In the genomic region with DNA sequence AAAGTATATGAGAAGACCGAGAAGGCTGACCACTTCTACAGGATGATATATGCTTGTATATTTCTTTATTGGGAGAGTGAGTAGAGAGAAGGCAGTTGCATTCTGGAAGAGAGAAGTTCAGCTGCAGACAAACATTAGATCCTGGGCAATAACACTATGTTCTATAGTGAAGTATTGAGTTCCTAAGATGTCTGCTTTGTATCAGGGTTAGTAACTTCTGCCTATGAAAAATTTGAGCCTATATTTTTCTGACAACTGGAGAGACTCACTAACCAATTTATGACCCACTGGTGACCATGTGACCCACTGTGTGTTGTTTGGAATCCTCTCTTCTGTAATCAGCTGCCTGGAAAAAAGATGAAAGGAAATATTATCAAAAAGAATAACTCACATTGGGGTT, we compare ENCODE assay signal across 17 cellular contexts. TPM values are rescaled to one million over a fixed set of nuclear protein-coding genes. Genes with fewer than 3 reads are reported as not detected.
A peak's percentile ranks its signal among the peaks of the same experiment; 100 is the strongest.
DNase-seq lines count a peak whose midpoint lies in the region; ATAC-seq and TF ChIP-seq lines count a peak whose summit lies in the region.
"Had no signal": no experiment of that assay in that cellular context is flagged by ENCODE, and none has a peak within 500 bp of the region (broad histone marks: within the 10 kb centered on the region; RNA-seq: fewer than 3 reads in every experiment).

No MANE protein-coding gene starts in this region.

- H3K4me2 ChIP-seq in SK-N-SH (no peak overlapping the region), mammary epithelial cell (ENCODE audit: insufficient read depth, low read depth, low read length) (no peak overlapping the region)
- H3K4me2 ChIP-seq: BLaER1 treated with 17β-estradiol and CSF1 and Interleukin-3, amounts not matched to agents 10 nM and 100 nM had no signal

- H3K4me3 Mint-ChIP-seq in activated T-helper 1 cell treated with anti-CD3 and anti-CD28 coated beads, Interleukin-12 subunit alpha, Interleukin-12 subunit beta, Interleukin-2, Interleukin-4 antibody, amounts not matched to agents 30 ng/mL and 10 ng/mL and 1 ng/mL, durations not matched to agents 14 hours and 24 hours and 36 hours = no peak overlapping the region
- no peak overlapping the region for H3K4me3 Mint-ChIP-seq in mesothelial cell of epicardium
- no peak overlapping the region for H3K4me3 Mint-ChIP-seq in stimulated activated effector memory CD8-positive, alpha-beta T cell treated with anti-CD3 and anti-CD28 coated beads, Interleukin-12 subunit alpha, Interleukin-12 subunit beta, amount 100 ng/mL, for 72 hours
- H3K4me3 Mint-ChIP-seq: B cell; CD8-positive, alpha-beta T cell; H9 had no signal

- H3K9ac ChIP-seq in SK-N-SH (no peak overlapping the region), mammary epithelial cell (ENCODE audit: insufficient read depth, low read length) (no peak overlapping the region)
- H3K9ac ChIP-seq: BLaER1 treated with 17β-estradiol and CSF1 and Interleukin-3, amounts not matched to agents 10 nM and 100 nM had no signal

- dilution Hi-C loops in mammary epithelial cell (cut with HindIII; ENCODE audit: low sequenced_read_pairs) = no loop called here

- TF ChIP-seq RAD21 in SK-N-SH (IDR thresholded peaks at IDR 0.05; ENCODE audit: low read length) = no peak

- H3K4me1 ChIP-seq in SK-N-SH (ENCODE audit: control insufficient read depth in 1 of 2, insufficient read depth in 2 of 2, low read depth in 1 of 2, low read length in 1 of 2) (no peaks in the 10 kb centered on the region), HAP-1 (peaks cover 16% of the 10 kb centered on the region), mammary epithelial cell (ENCODE audit: insufficient read depth, low read length) (no peaks in the 10 kb centered on the region)
- H3K4me1 ChIP-seq: BLaER1 treated with 17β-estradiol and CSF1 and Interleukin-3, amounts not matched to agents 10 nM and 100 nM had no signal

- H3K27me3 Mint-ChIP-seq in activated T-helper 1 cell treated with anti-CD3 and anti-CD28 coated beads, Interleukin-12 subunit alpha, Interleukin-12 subunit beta, Interleukin-2, Interleukin-4 antibody, amounts not matched to agents 30 ng/mL and 10 ng/mL and 1 ng/mL, durations not matched to agents 14 hours and 24 hours and 36 hours (ENCODE audit: insufficient read depth) = no peaks in the 10 kb centered on the region
- H3K27me3 Mint-ChIP-seq in mesothelial cell of epicardium (ENCODE audit: low read depth) = peaks cover 3% of the 10 kb centered on the region

- H3K9me3 Mint-ChIP-seq in activated T-helper 1 cell treated with anti-CD3 and anti-CD28 coated beads, Interleukin-12 subunit alpha, Interleukin-12 subunit beta, Interleukin-2, Interleukin-4 antibody, amounts not matched to agents 30 ng/mL and 10 ng/mL and 1 ng/mL, durations not matched to agents 14 hours and 24 hours and 36 hours = no peaks in the 10 kb centered on the region
- H3K9me3 Mint-ChIP-seq in mesothelial cell of epicardium = no peaks in the 10 kb centered on the region
- H3K9me3 Mint-ChIP-seq in stimulated activated effector memory CD8-positive, alpha-beta T cell treated with anti-CD3 and anti-CD28 coated beads, Interleukin-12 subunit alpha, Interleukin-12 subunit beta, amount 100 ng/mL, for 72 hours = no peaks in the 10 kb centered on the region
- H3K9me3 Mint-ChIP-seq: CD8-positive, alpha-beta T cell; H9 had no signal

- in situ Hi-C loops in HAP-1 (cut with MboI; ENCODE audit: low sequenced_read_pairs) (no loop called here), mammary epithelial cell (cut with MboI; ENCODE audit: low sequenced_read_pairs in 2 of 2) (no loop called here)

- H2AFZ ChIP-seq in SK-N-SH (ENCODE audit: low read depth) (no peak overlapping the region), mammary epithelial cell (ENCODE audit: low read depth, low read length) (no peak overlapping the region)

- WGBS in SK-N-SH (ENCODE audit: low lambda C conversion rate) = 50% methylated on average over 1 of the region's 1 CpG
- 100% methylated on average over 1 of the region's 1 CpG for WGBS in mammary epithelial cell (ENCODE audit: low coverage, missing lambda C conversion rate)

- no peak for TF ChIP-seq EP300 in SK-N-SH (IDR thresholded peaks at IDR 0.05; ENCODE audit: borderline replicate concordance in 1 of 2, low read depth in 1 of 2, low read length in 1 of 2)

- peaks cover 57% of the 10 kb centered on the region for H3K36me3 Mint-ChIP-seq in activated T-helper 1 cell treated with anti-CD3 and anti-CD28 coated beads, Interleukin-12 subunit alpha, Interleukin-12 subunit beta, Interleukin-2, Interleukin-4 antibody, amounts not matched to agents 30 ng/mL and 10 ng/mL and 1 ng/mL, durations not matched to agents 14 hours and 24 hours and 36 hours (ENCODE audit: low read depth)
- no peaks in the 10 kb centered on the region for H3K36me3 Mint-ChIP-seq in mesothelial cell of epicardium
- no peaks in the 10 kb centered on the region for H3K36me3 Mint-ChIP-seq in stimulated activated effector memory CD8-positive, alpha-beta T cell treated with anti-CD3 and anti-CD28 coated beads, Interleukin-12 subunit alpha, Interleukin-12 subunit beta, amount 100 ng/mL, for 72 hours

- H3K4me3 ChIP-seq in SK-N-SH (ENCODE audit: low read depth in 2 of 2, low read length in 1 of 2) = no peak overlapping the region
- no peak overlapping the region for H3K4me3 ChIP-seq in HAP-1
- no peak overlapping the region for H3K4me3 ChIP-seq in mammary epithelial cell (replicated peaks in 1 of 3; ENCODE audit: insufficient read depth in 1 of 3, low read depth in 2 of 3, low read length in 3 of 3)
- H3K4me3 ChIP-seq: BLaER1 treated with 17β-estradiol and CSF1 and Interleukin-3, amounts not matched to agents 10 nM and 100 nM had no signal

- TF ChIP-seq CTCF in SK-N-SH (IDR thresholded peaks at IDR 0.05) = no peak
- no peak for TF ChIP-seq CTCF in mesothelial cell of epicardium (IDR thresholded peaks at IDR 0.05; ENCODE audit: unreplicated experiment)
- no peak for TF ChIP-seq CTCF in mammary epithelial cell (conservative IDR thresholded peaks at IDR 0.05 in 1 of 2, IDR thresholded peaks at IDR 0.05 in 1 of 2; ENCODE audit: extremely low read depth in 1 of 2, insufficient read depth in 1 of 2, low read depth in 1 of 2, low read length in 2 of 2)

- H3K9me2 ChIP-seq in SK-N-SH = no peaks in the 10 kb centered on the region

- DNase-seq in SK-N-SH (no peak), mesothelial cell of epicardium (ENCODE audit: low spot score in 2 of 2, unreplicated experiment in 2 of 2) (no peak), HAP-1 (ENCODE audit: low spot score in 2 of 2) (no peak), mammary epithelial cell (no peak)
- no peak for DNase-seq in activated T-helper 1 cell treated with anti-CD3 and anti-CD28 coated beads, Interleukin-12 subunit alpha, Interleukin-12 subunit beta, Interleukin-2, Interleukin-4 antibody, amounts not matched to agents 30 ng/mL and 10 ng/mL and 1 ng/mL, durations not matched to agents 14 hours and 24 hours and 36 hours (ENCODE audit: low spot score)
- DNase-seq in stimulated activated effector memory CD8-positive, alpha-beta T cell treated with anti-CD3 and anti-CD28 coated beads, Interleukin-12 subunit alpha, Interleukin-12 subunit beta, amount 100 ng/mL, for 72 hours (ENCODE audit: low spot score in 2 of 2) = no peak
- DNase-seq: Calu3; CD8-positive, alpha-beta T cell; DND-41; EL; H9 had no signal

- no TSS peak for BruUV-seq in mammary epithelial cell (replicated peaks; lab: Mats Ljungman, UMichigan)

- peak overlapping the region; percentile 26 for H3K27ac Mint-ChIP-seq in activated T-helper 1 cell treated with anti-CD3 and anti-CD28 coated beads, Interleukin-12 subunit alpha, Interleukin-12 subunit beta, Interleukin-2, Interleukin-4 antibody, amounts not matched to agents 30 ng/mL and 10 ng/mL and 1 ng/mL, durations not matched to agents 14 hours and 24 hours and 36 hours
- H3K27ac Mint-ChIP-seq in mesothelial cell of epicardium = peak overlapping the region; percentile 9
- H3K27ac Mint-ChIP-seq in stimulated activated effector memory CD8-positive, alpha-beta T cell treated with anti-CD3 and anti-CD28 coated beads, Interleukin-12 subunit alpha, Interleukin-12 subunit beta, amount 100 ng/mL, for 72 hours = peak overlapping the region; percentile 40
- H3K27ac Mint-ChIP-seq: B cell; CD8-positive, alpha-beta T cell had no signal

- H3K4me1 Mint-ChIP-seq in activated T-helper 1 cell treated with anti-CD3 and anti-CD28 coated beads, Interleukin-12 subunit alpha, Interleukin-12 subunit beta, Interleukin-2, Interleukin-4 antibody, amounts not matched to agents 30 ng/mL and 10 ng/mL and 1 ng/mL, durations not matched to agents 14 hours and 24 hours and 36 hours (ENCODE audit: low read depth) = peaks cover 69% of the 10 kb centered on the region
- H3K4me1 Mint-ChIP-seq in mesothelial cell of epicardium = peaks cover 28% of the 10 kb centered on the region
- no peaks in the 10 kb centered on the region for H3K4me1 Mint-ChIP-seq in stimulated activated effector memory CD8-positive, alpha-beta T cell treated with anti-CD3 and anti-CD28 coated beads, Interleukin-12 subunit alpha, Interleukin-12 subunit beta, amount 100 ng/mL, for 72 hours
- H3K4me1 Mint-ChIP-seq: B cell had no signal

- H3K27ac ChIP-seq in SK-N-SH (ENCODE audit: low read depth in 2 of 2, low read length in 1 of 2) (no peak overlapping the region), mammary epithelial cell (ENCODE audit: insufficient read depth, low read depth, low read length) (no peak overlapping the region)
- H3K27ac ChIP-seq: BLaER1 treated with 17β-estradiol and CSF1 and Interleukin-3, amounts not matched to agents 10 nM and 100 nM; HL-60 had no signal

- H4K20me1 ChIP-seq in SK-N-SH (ENCODE audit: insufficient read depth) = no peaks in the 10 kb centered on the region
- H4K20me1 ChIP-seq in mammary epithelial cell (ENCODE audit: insufficient read depth, low read length) = no peaks in the 10 kb centered on the region
- H4K20me1 ChIP-seq: BLaER1 treated with 17β-estradiol and CSF1 and Interleukin-3, amounts not matched to agents 10 nM and 100 nM had no signal

- intact Hi-C loops in activated T-helper 1 cell treated with anti-CD3 and anti-CD28 coated beads, Interleukin-12 subunit alpha, Interleukin-12 subunit beta, Interleukin-2, Interleukin-4 antibody, amounts not matched to agents 30 ng/mL and 10 ng/mL and 1 ng/mL, durations not matched to agents 14 hours and 24 hours and 36 hours (cut with micrococcal nuclease) = loop anchor here (5.0 kb wide), 1 partner anchor 84 kb away; no protein-coding TSS in a partner anchor
- intact Hi-C loops in mammary epithelial cell (cut with micrococcal nuclease) = no loop called here

- H3K9me3 ChIP-seq in SK-N-SH = no peaks in the 10 kb centered on the region
- no peaks in the 10 kb centered on the region for H3K9me3 ChIP-seq in HAP-1
- no peaks in the 10 kb centered on the region for H3K9me3 ChIP-seq in mammary epithelial cell (replicated peaks; ENCODE audit: insufficient read depth, low read length)
- H3K9me3 ChIP-seq: BLaER1 treated with 17β-estradiol and CSF1 and Interleukin-3, amounts not matched to agents 10 nM and 100 nM had no signal

- no peak for ATAC-seq in stimulated activated effector memory CD8-positive, alpha-beta T cell treated with anti-CD3 and anti-CD28 coated beads, Interleukin-12 subunit alpha, Interleukin-12 subunit beta, amount 100 ng/mL, for 72 hours
- no peak for ATAC-seq in HG03439 (IDR thresholded peaks at IDR 0.05; ENCODE audit: unreplicated experiment)
- ATAC-seq: CD8-positive, alpha-beta T cell had no signal

- H3K79me2 ChIP-seq in SK-N-SH (ENCODE audit: insufficient read depth) (no peaks in the 10 kb centered on the region), mammary epithelial cell (ENCODE audit: insufficient read depth, low read length) (no peaks in the 10 kb centered on the region)

- POLR2A ChIA-PET in SK-N-SH (lab: Yijun Ruan, JAX) = no interaction called here

- H3K27me3 ChIP-seq in SK-N-SH (ENCODE audit: insufficient read depth) (no peaks in the 10 kb centered on the region), HAP-1 (ENCODE audit: low read depth) (no peaks in the 10 kb centered on the region), mammary epithelial cell (ENCODE audit: insufficient read depth, low read length) (no peaks in the 10 kb centered on the region)
- H3K27me3 ChIP-seq: BLaER1 treated with 17β-estradiol and CSF1 and Interleukin-3, amounts not matched to agents 10 nM and 100 nM had no signal

- no peaks in the 10 kb centered on the region for H3K36me3 ChIP-seq in SK-N-SH (replicated peaks in 1 of 2; ENCODE audit: control insufficient read depth in 1 of 2, insufficient read depth in 2 of 2, low read length in 1 of 2)
- H3K36me3 ChIP-seq in HAP-1 (replicated peaks) = no peaks in the 10 kb centered on the region
- H3K36me3 ChIP-seq in mammary epithelial cell (ENCODE audit: insufficient read depth, low read length) = no peaks in the 10 kb centered on the region
- H3K36me3 ChIP-seq: BLaER1 treated with 17β-estradiol and CSF1 and Interleukin-3, amounts not matched to agents 10 nM and 100 nM had no signal

- H3F3A ChIP-seq in SK-N-SH (replicated peaks; ENCODE audit: insufficient read depth) = peaks cover 6% of the 10 kb centered on the region

- CTCF ChIA-PET in SK-N-SH (lab: Yijun Ruan, JAX) = no interaction called here
- CTCF ChIA-PET in mammary epithelial cell (lab: Charles Lee; ENCODE audit: low non-redundant PET) = no interaction called here

RNA-seq across cellular contexts. Expression of gene DPP4, which starts 35.3 kb away (rescaled TPM):
- polyA plus RNA-seq in SK-N-SH (2012; rRNA removed) (4.8 and 5.0 TPM in 2 replicates), mammary epithelial cell (0.24 TPM)
- 6.3 and 6.7 TPM in 2 replicates for polyA plus RNA-seq in SK-N-SH (2012; cell fraction: cytosol; rRNA removed)
- 1.8 and 4.1 TPM in 2 replicates for polyA plus RNA-seq in SK-N-SH (2012; cell fraction: nucleus; rRNA removed)
- total RNA-seq in activated T-helper 1 cell treated with anti-CD3 and anti-CD28 coated beads, Interleukin-12 subunit alpha, Interleukin-12 subunit beta, Interleukin-2, Interleukin-4 antibody, amounts not matched to agents 30 ng/mL and 10 ng/mL and 1 ng/mL, durations not matched to agents 14 hours and 24 hours and 36 hours = 94.4 and 99.9 TPM in 2 replicates
- total RNA-seq in mesothelial cell of epicardium (7.2 to 8.2 TPM (median 7.6 TPM) in 3 replicates), mammary epithelial cell (1 to 10 TPM in 1 of 2 donors, under 1 TPM in 1; 0.61 to 7.8 TPM)
- not detected for polyA minus RNA-seq in mammary epithelial cell
- total RNA-seq: G401, HT1080 had no signal

Comparison
In these comparisons a context has a peak if more than half of its experiments do, and no peak if none do; other contexts are left out.
1. RNA of gene DPP4, which starts 35.3 kb away (total RNA-seq): 94.4 to 99.9 TPM in activated T-helper 1 cell treated with anti-CD3 and anti-CD28 coated beads, Interleukin-12 subunit alpha, Interleukin-12 subunit beta, Interleukin-2, Interleukin-4 antibody, amounts not matched to agents 30 ng/mL and 10 ng/mL and 1 ng/mL, durations not matched to agents 14 hours and 24 hours and 36 hours; 7.2 to 8.2 TPM in mesothelial cell of epicardium and 0.61 to 7.8 TPM in mammary epithelial cell; every median in the first group is over 10 times any median in the second.
2. Peak in every context shown above with its lines, with median percentiles within 50 percentile points of each other: H3K27ac Mint-ChIP-seq.